Comparison of ENCODE assay signal across 24 cellular contexts in the genomic region with DNA sequence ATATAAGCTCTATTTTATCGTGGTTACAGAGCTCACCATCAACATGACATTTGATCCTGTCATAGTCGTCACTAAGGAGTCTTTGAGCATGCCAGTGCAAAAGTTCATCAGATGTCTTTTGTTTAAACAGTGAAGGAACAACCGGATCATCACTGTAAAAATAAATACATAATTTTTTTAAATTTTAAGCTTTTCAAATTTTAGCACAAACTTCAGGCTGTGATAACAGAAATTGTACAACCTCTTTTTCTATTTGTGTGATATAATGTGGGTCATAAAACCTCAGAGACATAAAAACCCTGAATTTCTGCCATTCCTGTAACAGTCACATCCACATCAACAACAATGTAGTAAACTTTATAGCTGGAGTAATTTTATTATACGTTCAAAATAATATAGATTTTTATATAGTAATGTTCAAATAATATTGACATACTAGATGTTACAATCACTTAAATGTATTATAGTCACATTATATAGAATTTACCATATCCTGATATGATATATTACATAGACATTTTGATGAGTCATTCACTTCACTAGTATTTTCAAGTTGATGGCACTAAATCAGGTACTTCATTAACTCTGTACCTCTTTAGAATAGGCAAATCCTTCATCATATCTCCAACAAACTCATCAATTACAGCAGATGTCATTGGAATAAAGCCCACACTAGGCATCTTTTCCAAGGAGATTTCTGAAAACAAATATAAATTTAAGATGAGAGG.
"Had no signal": no experiment of that assay in that cellular context is flagged by ENCODE, and none has a peak within 500 bp of the region (broad histone marks: within the 10 kb centered on the region; RNA-seq: fewer than 3 reads in every experiment).

No MANE protein-coding gene starts in this region.

- H3K4me3 Mint-ChIP-seq: activated B cell treated with CpG ODN at 0.5 μM for 24 hours; activated CD4-positive, alpha-beta memory T cell treated with anti-CD3 and anti-CD28 coated beads, Interleukin-2, amount 10 ng/mL, durations not matched to agents 7 days and 5 days; activated CD8-positive, alpha-beta memory T cell treated with anti-CD3 and anti-CD28 coated beads, Interleukin-2, amount 10 ng/mL, durations not matched to agents 7 days and 5 days; activated naive CD8-positive, alpha-beta T cell treated with anti-CD3 and anti-CD28 coated beads, Interleukin-2, amount 10 ng/mL, durations not matched to agents 7 days and 5 days; activated T-helper 17 cell treated with anti-CD3 and anti-CD28 coated beads, Interleukin-2, amount 50 U/mL, for 72 hours; endodermal cell; memory B cell; natural killer cell; stimulated activated naive B cell treated with anti-CD40 and anti-IgM and Interleukin-4, amounts not matched to agents 10 μg/mL and 1 μg/mL and 100 μg/mL, for 72 hours had no signal

- H3K27ac Mint-ChIP-seq: activated B cell treated with CpG ODN at 0.5 μM for 24 hours; activated CD4-positive, alpha-beta memory T cell treated with anti-CD3 and anti-CD28 coated beads, Interleukin-2, amount 10 ng/mL, durations not matched to agents 7 days and 5 days; activated CD8-positive, alpha-beta memory T cell treated with anti-CD3 and anti-CD28 coated beads, Interleukin-2, amount 10 ng/mL, durations not matched to agents 7 days and 5 days; activated naive CD8-positive, alpha-beta T cell treated with anti-CD3 and anti-CD28 coated beads, Interleukin-2, amount 10 ng/mL, durations not matched to agents 7 days and 5 days; activated T-helper 17 cell treated with anti-CD3 and anti-CD28 coated beads, Interleukin-2, amount 50 U/mL, for 72 hours; endodermal cell; memory B cell; natural killer cell; stimulated activated naive B cell treated with anti-CD40 and anti-IgM and Interleukin-4, amounts not matched to agents 10 μg/mL and 1 μg/mL and 100 μg/mL, for 72 hours had no signal

- H3K9me3 Mint-ChIP-seq: activated B cell treated with CpG ODN at 0.5 μM for 24 hours; activated CD4-positive, alpha-beta memory T cell treated with anti-CD3 and anti-CD28 coated beads, Interleukin-2, amount 10 ng/mL, durations not matched to agents 7 days and 5 days; activated naive CD8-positive, alpha-beta T cell treated with anti-CD3 and anti-CD28 coated beads, Interleukin-2, amount 10 ng/mL, durations not matched to agents 7 days and 5 days; activated T-helper 17 cell treated with anti-CD3 and anti-CD28 coated beads, Interleukin-2, amount 50 U/mL, for 72 hours; memory B cell; natural killer cell; stimulated activated naive B cell treated with anti-CD40 and anti-IgM and Interleukin-4, amounts not matched to agents 10 μg/mL and 1 μg/mL and 100 μg/mL, for 72 hours had no signal

- H3K27me3 Mint-ChIP-seq: activated B cell treated with CpG ODN at 0.5 μM for 24 hours; activated CD4-positive, alpha-beta memory T cell treated with anti-CD3 and anti-CD28 coated beads, Interleukin-2, amount 10 ng/mL, durations not matched to agents 7 days and 5 days; activated CD8-positive, alpha-beta memory T cell treated with anti-CD3 and anti-CD28 coated beads, Interleukin-2, amount 10 ng/mL, durations not matched to agents 7 days and 5 days; activated naive CD8-positive, alpha-beta T cell treated with anti-CD3 and anti-CD28 coated beads, Interleukin-2, amount 10 ng/mL, durations not matched to agents 7 days and 5 days; activated T-helper 17 cell treated with anti-CD3 and anti-CD28 coated beads, Interleukin-2, amount 50 U/mL, for 72 hours; memory B cell; stimulated activated naive B cell treated with anti-CD40 and anti-IgM and Interleukin-4, amounts not matched to agents 10 μg/mL and 1 μg/mL and 100 μg/mL, for 72 hours had no signal

- H3K9me3 ChIP-seq: colonic mucosa, heart right ventricle, mucosa of descending colon, neutrophil, pancreas, sigmoid colon, spleen, thoracic aorta, upper lobe of left lung had no signal

- H3K27me3 ChIP-seq: colonic mucosa, heart right ventricle, neutrophil, pancreas, sigmoid colon, spleen, upper lobe of left lung had no signal

- H3K36me3 ChIP-seq: colonic mucosa, pancreas, thoracic aorta had no signal

- ATAC-seq: activated CD8-positive, alpha-beta memory T cell treated with anti-CD3 and anti-CD28 coated beads, Interleukin-2, amount 10 ng/mL, durations not matched to agents 7 days and 5 days; activated T-helper 17 cell treated with anti-CD3 and anti-CD28 coated beads, Interleukin-2, amount 50 U/mL, for 72 hours; heart right ventricle; mucosa of descending colon; natural killer cell; pancreas; stimulated activated naive B cell treated with anti-CD40 and anti-IgM and Interleukin-4, amounts not matched to agents 10 μg/mL and 1 μg/mL and 100 μg/mL, for 72 hours had no signal

- H3K4me1 ChIP-seq: colonic mucosa, heart right ventricle, pancreas, sigmoid colon, spleen, upper lobe of left lung had no signal

- H3K4me3 ChIP-seq: colonic mucosa, heart right ventricle, mucosa of descending colon, pancreas, sigmoid colon, spleen, thoracic aorta, upper lobe of left lung had no signal

- FAIRE-seq: pancreas had no signal

- H3K27ac ChIP-seq: colonic mucosa, heart right ventricle, neutrophil, pancreas, sigmoid colon, spleen, thoracic aorta, upper lobe of left lung had no signal

- DNase-seq: activated B cell treated with CpG ODN at 0.5 μM for 24 hours; activated CD4-positive, alpha-beta memory T cell treated with anti-CD3 and anti-CD28 coated beads, Interleukin-2, amount 10 ng/mL, durations not matched to agents 7 days and 5 days; activated CD4-positive, alpha-beta T cell treated with anti-CD3 and anti-CD28 coated beads for 48 hours; activated CD8-positive, alpha-beta memory T cell treated with anti-CD3 and anti-CD28 coated beads, Interleukin-2, amount 10 ng/mL, durations not matched to agents 7 days and 5 days; activated naive CD4-positive, alpha-beta T cell treated with Interleukin-2 at 50 U/mL for 16 hours; activated naive CD8-positive, alpha-beta T cell treated with anti-CD3 and anti-CD28 coated beads, Interleukin-2, amount 10 ng/mL, durations not matched to agents 7 days and 5 days; amygdala; central memory CD4-positive, alpha-beta T cell; colonic mucosa; endodermal cell; heart right ventricle; mucosa of descending colon; natural killer cell; pancreas; sigmoid colon; spleen; stimulated activated naive B cell treated with anti-CD40 and anti-IgM and Interleukin-4, amounts not matched to agents 10 μg/mL and 1 μg/mL and 100 μg/mL, for 72 hours; T-helper 1 cell; T-helper 9 cell; upper lobe of left lung had no signal

- H3K4me1 Mint-ChIP-seq: activated B cell treated with CpG ODN at 0.5 μM for 24 hours; activated naive CD8-positive, alpha-beta T cell treated with anti-CD3 and anti-CD28 coated beads, Interleukin-2, amount 10 ng/mL, durations not matched to agents 7 days and 5 days; memory B cell; natural killer cell; stimulated activated naive B cell treated with anti-CD40 and anti-IgM and Interleukin-4, amounts not matched to agents 10 μg/mL and 1 μg/mL and 100 μg/mL, for 72 hours had no signal
